Comparison of ENCODE assay signal across 8 cellular contexts in genomic region chr15:89442671-89443307, GRCh38. TPM values are rescaled to one million over a fixed set of nuclear protein-coding genes. Genes with fewer than 3 reads are reported as not detected.
A peak's percentile ranks its signal among the peaks of the same experiment; 100 is the strongest.
DNase-seq lines count a peak whose midpoint lies in the region; FAIRE-seq and TF ChIP-seq lines count a peak whose summit lies in the region.

No MANE protein-coding gene starts in this region.

- H3K27me3 ChIP-seq in AG04450 (ENCODE audit: control insufficient read depth, insufficient read depth, low read length) = peaks cover 43% of the 10 kb centered on the region
- peaks cover 0 to 60% (median 0%) of the 10 kb centered on the region in 7 donors for H3K27me3 ChIP-seq in spleen (replicated peaks in 1 of 7)
- H3K27me3 ChIP-seq in effector memory CD4-positive, alpha-beta T cell (replicated peaks; ENCODE audit: control insufficient read depth, insufficient read depth, low read length, poor library complexity, severe bottlenecking) = peaks cover 4% of the 10 kb centered on the region

- intact Hi-C loops in spleen (cut with DNase I; ENCODE audit: low total_unique reads) = no loop called here

- FAIRE-seq in frontal cortex (lab: Jason Lieb, UNC) = no peak

- H3K9me3 ChIP-seq in AG04450 (ENCODE audit: control insufficient read depth, insufficient read depth, low read length) (no peaks in the 10 kb centered on the region; the same call in 1 of the 2 replicates), spleen (no peaks in the 10 kb centered on the region)
- H3K9me3 ChIP-seq in effector memory CD4-positive, alpha-beta T cell (ENCODE audit: control insufficient read depth, low read length) = no peaks in the 10 kb centered on the region

- no peak for TF ChIP-seq POLR2A in spleen (IDR thresholded peaks at IDR 0.05)

- POLR2A ChIA-PET in AG04450 (lab: Yijun Ruan, JAX) = no interaction called here

- H3K4me3 ChIP-seq in AG04450 (ENCODE audit: low read depth, low read length) (no peak overlapping the region), spleen (no peak overlapping the region)
- no peak overlapping the region for H3K4me3 ChIP-seq in effector memory CD4-positive, alpha-beta T cell (ENCODE audit: insufficient read depth, low read depth, low read length, poor library complexity, severe bottlenecking)

- TF ChIP-seq CTCF in AG04450 (IDR thresholded peaks at IDR 0.05; ENCODE audit: low read depth, low read length) (peak; percentile 61), GM12872 (IDR thresholded peaks at IDR 0.05; ENCODE audit: insufficient read depth, low read depth, low read length) (peak; percentile 75), spleen (IDR thresholded peaks at IDR 0.05 in 8 of 11, conservative IDR thresholded peaks at IDR 0.05 in 3 of 11) (peak in 7 of 11 experiments; percentile 20 to 61 (median 54))

- CTCF ChIA-PET in AG04450 (lab: Charles Lee) = interaction anchor here (1.1 to 1.7 kb wide), 7 partner anchors 9 to 84 kb away, joined by 3 to 12 read pairs (median 4); no protein-coding TSS in a partner anchor

- no peaks in the 10 kb centered on the region for H3K36me3 ChIP-seq in spleen
- no peaks in the 10 kb centered on the region for H3K36me3 ChIP-seq in effector memory CD4-positive, alpha-beta T cell (ENCODE audit: control insufficient read depth, insufficient read depth, low read length)

- DNase-seq in AG04450 (ENCODE audit: low read depth, low spot score) = no peak
- peak; percentile 37 for DNase-seq in NCI-H2171 treated with DMSO at 0.1 percent for 48 hours (lab: John Stamatoyannopoulos, UW)
- peak; percentile 21 for DNase-seq in activated T-cell treated with anti-CD3 and anti-CD28 coated beads for 24 hours (ENCODE audit: low read depth)
- DNase-seq in frontal cortex (ENCODE audit: low spot score in 2 of 2) = peak; percentile 42 to 74
- DNase-seq in spleen = no peak
- no peak for DNase-seq in NCI-H2029 treated with DMSO at 0.1 percent for 48 hours (lab: John Stamatoyannopoulos, UW)
- DNase-seq in effector memory CD4-positive, alpha-beta T cell = no peak

- no peak overlapping the region for H3K27ac ChIP-seq in AG04450 (ENCODE audit: low read depth, low read length)
- no peak overlapping the region for H3K27ac ChIP-seq in spleen
- H3K27ac ChIP-seq in effector memory CD4-positive, alpha-beta T cell (ENCODE audit: insufficient read depth, low read length, poor library complexity, severe bottlenecking) = no peak overlapping the region

- peaks cover 0 to 29% (median 18%) of the 10 kb centered on the region in 6 donors for H3K4me1 ChIP-seq in spleen
- H3K4me1 ChIP-seq in effector memory CD4-positive, alpha-beta T cell (ENCODE audit: control insufficient read depth, insufficient read depth, low read length, poor library complexity, severe bottlenecking) = no peaks in the 10 kb centered on the region

- 51 to 75% (median 64%) methylated on average over 12 to 19 of the region's 19 CpGs for WGBS in spleen, 5 donors

RNA-seq across cellular contexts. Expression of gene RHCG, which starts 53.6 kb away (rescaled TPM):
- not detected in 2 replicates for polyA plus RNA-seq in AG04450 (2011; rRNA removed)
- not detected in 2 replicates for polyA minus RNA-seq in AG04450 (2011; rRNA and poly(A)+ RNA removed)
- total RNA-seq in frontal cortex = 4.1 TPM
- total RNA-seq in spleen = not detected
- 1 to 10 TPM in 1 of 3 donors, under 1 TPM in 2; 0.23 to 1.6 (median 0.30) TPM for polyA plus RNA-seq in spleen

Comparison
In these comparisons a context has a peak if more than half of its experiments do, and no peak if none do; other contexts are left out.
1. DNase-seq: peak in NCI-H2171 treated with DMSO at 0.1 percent for 48 hours (single experiment), activated T-cell treated with anti-CD3 and anti-CD28 coated beads for 24 hours (single experiment) and frontal cortex (2 of 2); none in AG04450 (single experiment), spleen (single experiment), NCI-H2029 treated with DMSO at 0.1 percent for 48 hours (single experiment) and effector memory CD4-positive, alpha-beta T cell (0 of 3).
2. Peak in every context shown above with its lines, with median percentiles within 50 percentile points of each other: CTCF ChIP-seq.